Comparison of ENCODE assay signal across 8 cellular contexts in genomic region chr16:28821874-28822519, GRCh38. TPM values are rescaled to one million over a fixed set of nuclear protein-coding genes. Genes with fewer than 3 reads are reported as not detected.
DNase-seq lines count a peak whose midpoint lies in the region; ATAC-seq, FAIRE-seq and TF ChIP-seq lines count a peak whose summit lies in the region.

No MANE protein-coding gene starts in this region.

- peak; percentile 62 for DNase-seq in activated effector memory CD4-positive, alpha-beta T cell treated with anti-CD3 and anti-CD28 coated beads, Interleukin-2, amount 50 U/mL, for 16 hours
- no peak for DNase-seq in activated effector memory CD4-positive, alpha-beta T cell treated with Interleukin-2 at 50 U/mL for 16 hours
- peak; percentile 14 for DNase-seq in adipocyte (ENCODE audit: low read depth)
- no peak for DNase-seq in HepG2 (ENCODE audit: low spot score)
- DNase-seq in tibial artery = no peak
- DNase-seq in COLO829 (ENCODE audit: low spot score) = no peak
- no peak for DNase-seq in KG1 (lab: John Stamatoyannopoulos, UW)
- DNase-seq in H54 (ENCODE audit: insufficient read length, low spot score) = no peak

- H4K20me1 ChIP-seq in HepG2 (ENCODE audit: insufficient read depth, low read length) = peaks cover 24% of the 10 kb centered on the region

- H3K27ac ChIP-seq in HepG2 (ENCODE audit: extremely low read length, insufficient read depth, low read length) (peak overlapping the region; percentile 97), tibial artery (peak overlapping the region; percentile 99 to 100)

- H3K36me3 ChIP-seq in adipocyte (ENCODE audit: control insufficient read depth, insufficient read depth, low read length, severe bottlenecking) (peaks cover 19% of the 10 kb centered on the region), HepG2 (replicated peaks in 1 of 2; ENCODE audit: control insufficient read depth in 1 of 2, insufficient read depth in 2 of 2, low read length in 2 of 2) (peaks cover 10 to 20% of the 10 kb centered on the region in 2 experiments), tibial artery (peaks cover 14 to 31% (median 17%) of the 10 kb centered on the region in 3 donors)

- H3K9ac ChIP-seq in adipocyte (ENCODE audit: low read length) = peak overlapping the region; percentile 100
- peak overlapping the region; percentile 99 for H3K9ac ChIP-seq in HepG2 (ENCODE audit: insufficient read depth, low read depth, low read length)

- peaks cover 35% of the 10 kb centered on the region for H3K79me2 ChIP-seq in HepG2 (ENCODE audit: insufficient read depth, low read length)

- WGBS in HepG2 (ENCODE audit: low lambda C conversion rate) = 37% methylated on average over 13 of the region's 13 CpGs

- CTCF ChIA-PET in HepG2 (lab: Yijun Ruan, JAX; ENCODE audit: low intra/inter-chr PET ratio, low total read pairs) = no interaction called here

- in situ Hi-C loops in HepG2 (cut with HindIII; ENCODE audit: extremely low pct_ligation_motif_present, low pct_unique_long_range_greater_than_20kb) = no loop called here

- no peak for TF ChIP-seq CTCF in HepG2 (CRISPR knock-in tag; IDR thresholded peaks at IDR 0.05)
- TF ChIP-seq CTCF in tibial artery (IDR thresholded peaks at IDR 0.05) = no peak

- intact Hi-C loops in HepG2 (cut with micrococcal nuclease; ENCODE audit: unreplicated experiment) (loop anchor here (5.0 kb wide), 1 partner anchor 115 kb away; no protein-coding TSS in a partner anchor), tibial artery (cut with DNase I; ENCODE audit: low total_unique reads) (loop anchor here (10.0 kb wide), 1 partner anchor 267 kb away; the partner anchor contains the start of gene SGF29)

- no peak for TF ChIP-seq EP300 in HepG2 (IDR thresholded peaks at IDR 0.05; ENCODE audit: low read depth in 2 of 2, low read length in 2 of 2)
- no peak for TF ChIP-seq EP300 in HepG2 (CRISPR knock-in tag; IDR thresholded peaks at IDR 0.05; ENCODE audit: borderline replicate concordance)

- H3K4me3 ChIP-seq in adipocyte (ENCODE audit: low read length) (peak overlapping the region; percentile 99), HepG2 (replicated peaks in 1 of 3; ENCODE audit: insufficient read depth in 1 of 3, low read depth in 2 of 3, low read length in 3 of 3) (peak overlapping the region; percentile 77 to 99 (median 89)), tibial artery (peak overlapping the region; percentile 89 to 99)

- ATAC-seq in HepG2 = no peak

- FAIRE-seq in HepG2 (lab: Jason Lieb, UNC) (peak; percentile 4), H54 (lab: Jason Lieb, UNC) (no peak)

- H3K4me1 ChIP-seq in adipocyte (ENCODE audit: control insufficient read depth, insufficient read depth, low read length) = peaks cover 31% of the 10 kb centered on the region
- H3K4me1 ChIP-seq in HepG2 (ENCODE audit: insufficient read depth, low read length) = peaks cover 50% of the 10 kb centered on the region
- H3K4me1 ChIP-seq in tibial artery = peaks cover 0 to 32% (median 23%) of the 10 kb centered on the region in 4 donors

- H3K27me3 ChIP-seq in adipocyte (replicated peaks; ENCODE audit: control insufficient read depth, insufficient read depth, low read length) (no peaks in the 10 kb centered on the region), HepG2 (ENCODE audit: control insufficient read depth in 1 of 2, insufficient read depth in 2 of 2, low read length in 2 of 2) (no peaks in the 10 kb centered on the region; a peak in 1 of 5 replicates), tibial artery (no peaks in the 10 kb centered on the region)

- POLR2A ChIA-PET in HepG2 (lab: Yijun Ruan, JAX) = interaction anchor here (1.0 to 5.8 kb wide), 14 partner anchors 7 to 212 kb away, joined by 3 to 85 read pairs (median 14); partner anchors contain the start of genes NFATC2IP, SH2B1, SPNS1 and SULT1A1

- TF ChIP-seq POLR2A in HepG2 (IDR thresholded peaks at IDR 0.05; ENCODE audit: insufficient read depth in 1 of 2, low read depth in 2 of 2, low read length in 2 of 2) = no peak
- TF ChIP-seq POLR2A in H54 (IDR thresholded peaks at IDR 0.05; ENCODE audit: low read depth, low read length) = no peak

- no peak for TF ChIP-seq RAD21 in HepG2 (CRISPR knock-in tag; IDR thresholded peaks at IDR 0.05)

- TSS peak; percentile 80 for BruUV-seq in HepG2 (replicated peaks; lab: Mats Ljungman, UMichigan)

- no peaks in the 10 kb centered on the region for H3K9me3 ChIP-seq in adipocyte (ENCODE audit: control insufficient read depth, low read length)
- H3K9me3 ChIP-seq in HepG2 (ENCODE audit: low read length) = no peaks in the 10 kb centered on the region
- H3K9me3 ChIP-seq in tibial artery = no peaks in the 10 kb centered on the region

- peak overlapping the region; percentile 74 for H3K4me2 ChIP-seq in HepG2 (ENCODE audit: low read depth, low read length)

- H2AFZ ChIP-seq in HepG2 (ENCODE audit: low read length) = peak overlapping the region; percentile 74

RNA-seq across cellular contexts. Expression of gene ATXN2L, which starts 0.8 kb away (rescaled TPM):
- total RNA-seq in HepG2 (2016; rRNA removed; fragmentation: Illumina TruSeq; extraction: Trizol) = 40.8 and 48.4 TPM in 2 replicates
- 36.9 and 45.8 TPM in 2 replicates for total RNA-seq in HepG2 (2016; cell fraction: cytosol; rRNA removed; fragmentation: Illumina TruSeq; extraction: Trizol; ENCODE audit: low read depth)
- 42.8 and 43.7 TPM in 2 replicates for total RNA-seq in HepG2 (2016; cell fraction: insoluble cytoplasmic fraction; rRNA removed; fragmentation: Illumina TruSeq; extraction: Trizol)
- total RNA-seq in HepG2 (2016; cell fraction: membrane; rRNA removed; fragmentation: Illumina TruSeq; extraction: Trizol) = 52.1 and 54.1 TPM in 2 replicates
- total RNA-seq in HepG2 (2016; cell fraction: nucleus; rRNA removed; fragmentation: Illumina TruSeq; extraction: Trizol) = 63.4 and 92.7 TPM in 2 replicates
- polyA plus RNA-seq in HepG2 (2011; rRNA removed) = 55.1 and 63.9 TPM in 2 replicates
- 23.4 and 26.4 TPM in 2 replicates for polyA plus RNA-seq in HepG2 (2011; cell fraction: cytosol; rRNA removed)
- polyA plus RNA-seq in HepG2 (2011; cell fraction: nucleus; rRNA removed) = 475 and 487 TPM in 2 replicates
- polyA plus RNA-seq in HepG2 (2012) = 130 and 201 TPM in 2 replicates
- polyA plus RNA-seq in HepG2 (2016; cell fraction: cytosol; fragmentation: Illumina TruSeq; extraction: Trizol; ENCODE audit: low read depth) = 25.5 and 29.6 TPM in 2 replicates
- polyA plus RNA-seq in HepG2 (2016; cell fraction: insoluble cytoplasmic fraction; fragmentation: Illumina TruSeq; extraction: Trizol; ENCODE audit: low read depth) = 97.1 and 152 TPM in 2 replicates
- 65.4 and 76.8 TPM in 2 replicates for polyA plus RNA-seq in HepG2 (2016; cell fraction: membrane; fragmentation: Illumina TruSeq; extraction: Trizol; ENCODE audit: low read depth)
- 346 and 353 TPM in 2 replicates for polyA plus RNA-seq in HepG2 (2016; cell fraction: nucleus; fragmentation: Illumina TruSeq; extraction: Trizol; ENCODE audit: insufficient read depth, low read depth)
- polyA minus RNA-seq in HepG2 (2011; rRNA and poly(A)+ RNA removed; ENCODE audit: low replicate concordance) = 36.7 and 65.3 TPM in 2 replicates
- 77.5 and 78.1 TPM in 2 replicates for polyA minus RNA-seq in HepG2 (2011; cell fraction: cytosol; rRNA and poly(A)+ RNA removed)
- polyA minus RNA-seq in HepG2 (2011; cell fraction: nucleus; rRNA and poly(A)+ RNA removed) = 171 and 176 TPM in 2 replicates

RNA-seq across cellular contexts. Expression of gene TUFM, which starts 24.2 kb away (rescaled TPM):
- 138 and 298 TPM in 2 replicates for total RNA-seq in HepG2 (2016; rRNA removed; fragmentation: Illumina TruSeq; extraction: Trizol)
- total RNA-seq in HepG2 (2016; cell fraction: cytosol; rRNA removed; fragmentation: Illumina TruSeq; extraction: Trizol; ENCODE audit: low read depth) = 52.9 and 59.0 TPM in 2 replicates
- total RNA-seq in HepG2 (2016; cell fraction: insoluble cytoplasmic fraction; rRNA removed; fragmentation: Illumina TruSeq; extraction: Trizol) = 109 and 318 TPM in 2 replicates
- 97.9 and 102 TPM in 2 replicates for total RNA-seq in HepG2 (2016; cell fraction: membrane; rRNA removed; fragmentation: Illumina TruSeq; extraction: Trizol)
- 269 and 303 TPM in 2 replicates for total RNA-seq in HepG2 (2016; cell fraction: nucleus; rRNA removed; fragmentation: Illumina TruSeq; extraction: Trizol)
- polyA plus RNA-seq in HepG2 (2011; rRNA removed) = 189 and 206 TPM in 2 replicates
- polyA plus RNA-seq in HepG2 (2011; cell fraction: cytosol; rRNA removed) = 123 and 178 TPM in 2 replicates
- 404 and 487 TPM in 2 replicates for polyA plus RNA-seq in HepG2 (2011; cell fraction: nucleus; rRNA removed)
- polyA plus RNA-seq in HepG2 (2012) = 180 and 205 TPM in 2 replicates
- 69.4 and 72.1 TPM in 2 replicates for polyA plus RNA-seq in HepG2 (2016; cell fraction: cytosol; fragmentation: Illumina TruSeq; extraction: Trizol; ENCODE audit: low read depth)
- polyA plus RNA-seq in HepG2 (2016; cell fraction: insoluble cytoplasmic fraction; fragmentation: Illumina TruSeq; extraction: Trizol; ENCODE audit: low read depth) = 150 and 184 TPM in 2 replicates
- 99.2 and 107 TPM in 2 replicates for polyA plus RNA-seq in HepG2 (2016; cell fraction: membrane; fragmentation: Illumina TruSeq; extraction: Trizol; ENCODE audit: low read depth)
- polyA plus RNA-seq in HepG2 (2016; cell fraction: nucleus; fragmentation: Illumina TruSeq; extraction: Trizol; ENCODE audit: insufficient read depth, low read depth) = 673 and 742 TPM in 2 replicates
- 135 and 165 TPM in 2 replicates for polyA minus RNA-seq in HepG2 (2011; rRNA and poly(A)+ RNA removed; ENCODE audit: low replicate concordance)
- 69.4 and 75.9 TPM in 2 replicates for polyA minus RNA-seq in HepG2 (2011; cell fraction: cytosol; rRNA and poly(A)+ RNA removed)
- 56.7 and 63.5 TPM in 2 replicates for polyA minus RNA-seq in HepG2 (2011; cell fraction: nucleus; rRNA and poly(A)+ RNA removed)

RNA-seq across cellular contexts. Expression of gene SH2B1, which starts 41.6 kb away (rescaled TPM):
- 15.6 and 23.3 TPM in 2 replicates for total RNA-seq in HepG2 (2016; rRNA removed; fragmentation: Illumina TruSeq; extraction: Trizol)
- 22.5 and 27.1 TPM in 2 replicates for total RNA-seq in HepG2 (2016; cell fraction: cytosol; rRNA removed; fragmentation: Illumina TruSeq; extraction: Trizol; ENCODE audit: low read depth)
- total RNA-seq in HepG2 (2016; cell fraction: insoluble cytoplasmic fraction; rRNA removed; fragmentation: Illumina TruSeq; extraction: Trizol) = 13.4 and 24.5 TPM in 2 replicates
- total RNA-seq in HepG2 (2016; cell fraction: membrane; rRNA removed; fragmentation: Illumina TruSeq; extraction: Trizol) = 16.3 and 21.4 TPM in 2 replicates
- total RNA-seq in HepG2 (2016; cell fraction: nucleus; rRNA removed; fragmentation: Illumina TruSeq; extraction: Trizol) = 30.1 and 30.6 TPM in 2 replicates
- polyA plus RNA-seq in HepG2 (2011; rRNA removed) = 30.8 and 40.2 TPM in 2 replicates
- 15.2 and 19.8 TPM in 2 replicates for polyA plus RNA-seq in HepG2 (2011; cell fraction: cytosol; rRNA removed)
- polyA plus RNA-seq in HepG2 (2011; cell fraction: nucleus; rRNA removed) = 198 and 224 TPM in 2 replicates
- 35.0 and 37.6 TPM in 2 replicates for polyA plus RNA-seq in HepG2 (2012)
- polyA plus RNA-seq in HepG2 (2016; cell fraction: cytosol; fragmentation: Illumina TruSeq; extraction: Trizol; ENCODE audit: low read depth) = 4.3 and 6.0 TPM in 2 replicates
- polyA plus RNA-seq in HepG2 (2016; cell fraction: insoluble cytoplasmic fraction; fragmentation: Illumina TruSeq; extraction: Trizol; ENCODE audit: low read depth) = 18.0 and 21.1 TPM in 2 replicates
- polyA plus RNA-seq in HepG2 (2016; cell fraction: membrane; fragmentation: Illumina TruSeq; extraction: Trizol; ENCODE audit: low read depth) = 12.3 and 13.6 TPM in 2 replicates
- 82.4 and 89.4 TPM in 2 replicates for polyA plus RNA-seq in HepG2 (2016; cell fraction: nucleus; fragmentation: Illumina TruSeq; extraction: Trizol; ENCODE audit: insufficient read depth, low read depth)
- 44.5 and 55.4 TPM in 2 replicates for polyA minus RNA-seq in HepG2 (2011; rRNA and poly(A)+ RNA removed; ENCODE audit: low replicate concordance)
- polyA minus RNA-seq in HepG2 (2011; cell fraction: cytosol; rRNA and poly(A)+ RNA removed) = 10.5 and 11.6 TPM in 2 replicates
- 36.8 and 48.6 TPM in 2 replicates for polyA minus RNA-seq in HepG2 (2011; cell fraction: nucleus; rRNA and poly(A)+ RNA removed)

RNA-seq across cellular contexts. Expression of gene ATP2A1, which starts 56.3 kb away (rescaled TPM):
- 0.70 and 3.2 TPM in 2 replicates for total RNA-seq in HepG2 (2016; rRNA removed; fragmentation: Illumina TruSeq; extraction: Trizol)
- 1.1 and 1.9 TPM in 2 replicates for total RNA-seq in HepG2 (2016; cell fraction: cytosol; rRNA removed; fragmentation: Illumina TruSeq; extraction: Trizol; ENCODE audit: low read depth)
- 0.30 and 2.0 TPM in 2 replicates for total RNA-seq in HepG2 (2016; cell fraction: insoluble cytoplasmic fraction; rRNA removed; fragmentation: Illumina TruSeq; extraction: Trizol)
- total RNA-seq in HepG2 (2016; cell fraction: membrane; rRNA removed; fragmentation: Illumina TruSeq; extraction: Trizol) = 0.65 and 1.3 TPM in 2 replicates
- 4.8 and 6.9 TPM in 2 replicates for total RNA-seq in HepG2 (2016; cell fraction: nucleus; rRNA removed; fragmentation: Illumina TruSeq; extraction: Trizol)
- 12.5 and 16.4 TPM in 2 replicates for polyA plus RNA-seq in HepG2 (2011; rRNA removed)
- 2.7 and 2.9 TPM in 2 replicates for polyA plus RNA-seq in HepG2 (2011; cell fraction: cytosol; rRNA removed)
- polyA plus RNA-seq in HepG2 (2011; cell fraction: nucleus; rRNA removed) = 149 and 332 TPM in 2 replicates
- polyA plus RNA-seq in HepG2 (2012) = 31.5 and 57.2 TPM in 2 replicates
- polyA plus RNA-seq in HepG2 (2016; cell fraction: cytosol; fragmentation: Illumina TruSeq; extraction: Trizol; ENCODE audit: low read depth) = 0.51 TPM in 2 replicates
- polyA plus RNA-seq in HepG2 (2016; cell fraction: insoluble cytoplasmic fraction; fragmentation: Illumina TruSeq; extraction: Trizol; ENCODE audit: low read depth) = 1.3 and 1.5 TPM in 2 replicates
- 0.87 and 1.9 TPM in 2 replicates for polyA plus RNA-seq in HepG2 (2016; cell fraction: membrane; fragmentation: Illumina TruSeq; extraction: Trizol; ENCODE audit: low read depth)
- polyA plus RNA-seq in HepG2 (2016; cell fraction: nucleus; fragmentation: Illumina TruSeq; extraction: Trizol; ENCODE audit: insufficient read depth, low read depth) = 55.1 and 58.0 TPM in 2 replicates
- polyA minus RNA-seq in HepG2 (2011; rRNA and poly(A)+ RNA removed; ENCODE audit: low replicate concordance) = 1.4 and 6.4 TPM in 2 replicates
- 0.59 and 1.4 TPM in 2 replicates for polyA minus RNA-seq in HepG2 (2011; cell fraction: cytosol; rRNA and poly(A)+ RNA removed)
- 26.7 and 30.8 TPM in 2 replicates for polyA minus RNA-seq in HepG2 (2011; cell fraction: nucleus; rRNA and poly(A)+ RNA removed)

Comparison
In these comparisons a context has a peak if more than half of its experiments do, and no peak if none do; other contexts are left out.
1. DNase-seq: peak in activated effector memory CD4-positive, alpha-beta T cell treated with anti-CD3 and anti-CD28 coated beads, Interleukin-2, amount 50 U/mL, for 16 hours (single experiment) and adipocyte (single experiment); none in activated effector memory CD4-positive, alpha-beta T cell treated with Interleukin-2 at 50 U/mL for 16 hours (single experiment), HepG2 (single experiment), tibial artery (0 of 2), COLO829 (single experiment), KG1 (single experiment) and H54 (single experiment).
2. Peak in every context shown above with its lines, with median percentiles within 50 percentile points of each other: H3K4me3 ChIP-seq.